In genomic region chr2:129203315-129203714, GRCh38 we compare ENCODE assay signal across 20 cellular contexts.
DNase-seq lines count a peak whose midpoint lies in the region; ATAC-seq, FAIRE-seq and TF ChIP-seq lines count a peak whose summit lies in the region.
"Had no signal": no experiment of that assay in that cellular context is flagged by ENCODE, and none has a peak within 500 bp of the region (broad histone marks: within the 10 kb centered on the region; RNA-seq: fewer than 3 reads in every experiment).

No MANE protein-coding gene starts in this region.

- no peaks in the 10 kb centered on the region for H3F3A ChIP-seq in smooth muscle cell (ENCODE audit: low read depth)

- H3K36me3 ChIP-seq in gastroesophageal sphincter (no peaks in the 10 kb centered on the region), smooth muscle cell (ENCODE audit: low read depth) (no peaks in the 10 kb centered on the region)
- H3K36me3 ChIP-seq: Peyer's patch had no signal

- no peak overlapping the region for H3K9ac ChIP-seq in smooth muscle cell (ENCODE audit: low read depth)

- 45 to 57% methylated on average over 3 of the region's 3 CpGs for WGBS in gastroesophageal sphincter (ENCODE audit: low coverage in 1 of 2), 2 donors
- 80% methylated on average over 3 of the region's 3 CpGs for WGBS in smooth muscle cell (ENCODE audit: low lambda C conversion rate)

- TF ChIP-seq POLR2A in gastroesophageal sphincter (IDR thresholded peaks at IDR 0.05), result no peak
- TF ChIP-seq POLR2A in GM12891 (IDR thresholded peaks at IDR 0.05; ENCODE audit: low read depth, low read length), result no peak

- FAIRE-seq in GM12891 (lab: Jason Lieb, UNC), result no peak
- FAIRE-seq: GM19239 had no signal

- no peaks in the 10 kb centered on the region for H3K36me3 Mint-ChIP-seq in CD14-positive monocyte
- no peaks in the 10 kb centered on the region for H3K36me3 Mint-ChIP-seq in stimulated activated effector memory CD8-positive, alpha-beta T cell treated with anti-CD3 and anti-CD28 coated beads, Interleukin-12 subunit alpha, Interleukin-12 subunit beta, amount 100 ng/mL, for 72 hours
- H3K36me3 Mint-ChIP-seq: CD4-positive, CD25-positive, alpha-beta regulatory T cell had no signal

- intact Hi-C loops in CD14-positive monocyte (cut with micrococcal nuclease), result no loop called here

- H3K27me3 Mint-ChIP-seq in CD14-positive monocyte (ENCODE audit: low read depth in 3 of 3), result peaks cover 2 to 7% (median 4%) of the 10 kb centered on the region in 3 donors

- no peak for DNase-seq in CD14-positive monocyte (ENCODE audit: low spot score)
- DNase-seq in NOMO-1 (lab: John Stamatoyannopoulos, UW; ENCODE audit: unreplicated experiment in 2 of 2), result peak; percentile 25 to 86
- no peak for DNase-seq in smooth muscle cell (lab: John Stamatoyannopoulos, UW; ENCODE audit: unreplicated experiment)
- DNase-seq in GM12891 (ENCODE audit: insufficient read length, low spot score), result no peak
- DNase-seq in stimulated activated effector memory CD8-positive, alpha-beta T cell treated with anti-CD3 and anti-CD28 coated beads, Interleukin-12 subunit alpha, Interleukin-12 subunit beta, amount 100 ng/mL, for 72 hours (ENCODE audit: low spot score in 2 of 2), result no peak
- DNase-seq in NCI-H146 (lab: John Stamatoyannopoulos, UW), result no peak
- DNase-seq: Caco-2; CD4-positive, CD25-positive, alpha-beta regulatory T cell; EL; H9; MM.1S; NCI-H1417; NCI-H1930; NCI-H446; NCI-H69; Peyer's patch; SHP77 had no signal

- H2AFZ ChIP-seq in smooth muscle cell (ENCODE audit: low read depth), result peak overlapping the region; percentile 7

- no peaks in the 10 kb centered on the region for H3K27me3 ChIP-seq in gastroesophageal sphincter
- H3K27me3 ChIP-seq in smooth muscle cell (ENCODE audit: low read depth), result no peaks in the 10 kb centered on the region
- H3K27me3 ChIP-seq: Peyer's patch had no signal

- no peak overlapping the region for H3K4me2 ChIP-seq in smooth muscle cell

- H3K27ac Mint-ChIP-seq in CD14-positive monocyte, result peak overlapping the region in 4 of 7 donors; percentile 48 to 57 (median 52)
- no peak overlapping the region for H3K27ac Mint-ChIP-seq in stimulated activated effector memory CD8-positive, alpha-beta T cell treated with anti-CD3 and anti-CD28 coated beads, Interleukin-12 subunit alpha, Interleukin-12 subunit beta, amount 100 ng/mL, for 72 hours
- H3K27ac Mint-ChIP-seq: CD4-positive, CD25-positive, alpha-beta regulatory T cell; IgD-negative memory B cell had no signal

- H3K9me3 ChIP-seq in gastroesophageal sphincter (no peaks in the 10 kb centered on the region), smooth muscle cell (replicated peaks; ENCODE audit: low read depth) (no peaks in the 10 kb centered on the region)
- H3K9me3 ChIP-seq: Caco-2, Peyer's patch had no signal

- H3K4me1 Mint-ChIP-seq in CD14-positive monocyte, result peaks cover 11% of the 10 kb centered on the region
- H3K4me1 Mint-ChIP-seq in stimulated activated effector memory CD8-positive, alpha-beta T cell treated with anti-CD3 and anti-CD28 coated beads, Interleukin-12 subunit alpha, Interleukin-12 subunit beta, amount 100 ng/mL, for 72 hours, result no peaks in the 10 kb centered on the region
- H3K4me1 Mint-ChIP-seq: CD4-positive, CD25-positive, alpha-beta regulatory T cell; IgD-negative memory B cell had no signal

- TF ChIP-seq EP300 in gastroesophageal sphincter (IDR thresholded peaks at IDR 0.05), result no peak

- H3K4me1 ChIP-seq in gastroesophageal sphincter (no peaks in the 10 kb centered on the region), smooth muscle cell (ENCODE audit: low read depth) (no peaks in the 10 kb centered on the region)
- H3K4me1 ChIP-seq: Caco-2, Peyer's patch had no signal

- H4K20me1 ChIP-seq in smooth muscle cell (ENCODE audit: low read depth), result no peaks in the 10 kb centered on the region

- H3K79me2 ChIP-seq in smooth muscle cell (ENCODE audit: low read depth), result no peaks in the 10 kb centered on the region

- H3K9me3 Mint-ChIP-seq in CD14-positive monocyte, result peaks cover 0 to 4% (median 2%) of the 10 kb centered on the region in 7 donors
- H3K9me3 Mint-ChIP-seq in stimulated activated effector memory CD8-positive, alpha-beta T cell treated with anti-CD3 and anti-CD28 coated beads, Interleukin-12 subunit alpha, Interleukin-12 subunit beta, amount 100 ng/mL, for 72 hours, result peaks cover 3% of the 10 kb centered on the region

- peak; percentile 58 for ATAC-seq in gastroesophageal sphincter
- ATAC-seq in stimulated activated effector memory CD8-positive, alpha-beta T cell treated with anti-CD3 and anti-CD28 coated beads, Interleukin-12 subunit alpha, Interleukin-12 subunit beta, amount 100 ng/mL, for 72 hours, result no peak

- H3K4me3 Mint-ChIP-seq in CD14-positive monocyte, result no peak overlapping the region
- H3K4me3 Mint-ChIP-seq in stimulated activated effector memory CD8-positive, alpha-beta T cell treated with anti-CD3 and anti-CD28 coated beads, Interleukin-12 subunit alpha, Interleukin-12 subunit beta, amount 100 ng/mL, for 72 hours, result no peak overlapping the region
- H3K4me3 Mint-ChIP-seq: CD4-positive, CD25-positive, alpha-beta regulatory T cell; H9; IgD-negative memory B cell had no signal

- no peak overlapping the region for H3K4me3 ChIP-seq in gastroesophageal sphincter
- H3K4me3 ChIP-seq in smooth muscle cell, result no peak overlapping the region
- H3K4me3 ChIP-seq: Peyer's patch had no signal

- H3K27ac ChIP-seq in gastroesophageal sphincter (no peak overlapping the region), smooth muscle cell (ENCODE audit: low read depth) (no peak overlapping the region)
- H3K27ac ChIP-seq: Peyer's patch had no signal

- TF ChIP-seq CTCF in CD14-positive monocyte (IDR thresholded peaks at IDR 0.05), result no peak
- no peak for TF ChIP-seq CTCF in gastroesophageal sphincter (IDR thresholded peaks at IDR 0.05)
- no peak for TF ChIP-seq CTCF in smooth muscle cell (IDR thresholded peaks at IDR 0.05; ENCODE audit: borderline replicate concordance, insufficient read depth, poor library complexity, severe bottlenecking)

TF ChIP-seq in GM12891, 5 proteins besides CTCF, POLR2A, EP300 and RAD21:
- TF ChIP-seq TAF1 (IDR thresholded peaks at IDR 0.05; ENCODE audit: low read depth, low read length), result no peak
- no peak for TF ChIP-seq POU2F2 (IDR thresholded peaks at IDR 0.05; ENCODE audit: low read depth, low read length)
- no peak for TF ChIP-seq PAX5 (IDR thresholded peaks at IDR 0.05; ENCODE audit: insufficient read depth, low read length, severe bottlenecking)
- no peak for TF ChIP-seq POLR2AphosphoS5 (IDR thresholded peaks at IDR 0.05; ENCODE audit: low read depth, low read length)
- TF ChIP-seq SPI1 (IDR thresholded peaks at IDR 0.05; ENCODE audit: low read depth, low read length), result no peak

Comparison
In these comparisons a context has a peak if more than half of its experiments do, and no peak if none do; other contexts are left out.
1. DNase-seq: peak in NOMO-1 (2 of 2); none in CD14-positive monocyte (single experiment), smooth muscle cell (single experiment), GM12891 (single experiment), stimulated activated effector memory CD8-positive, alpha-beta T cell treated with anti-CD3 and anti-CD28 coated beads, Interleukin-12 subunit alpha, Interleukin-12 subunit beta, amount 100 ng/mL, for 72 hours (0 of 2) and NCI-H146 (single experiment).